18 cellular contexts compared by ENCODE assay signal in the genomic region with DNA sequence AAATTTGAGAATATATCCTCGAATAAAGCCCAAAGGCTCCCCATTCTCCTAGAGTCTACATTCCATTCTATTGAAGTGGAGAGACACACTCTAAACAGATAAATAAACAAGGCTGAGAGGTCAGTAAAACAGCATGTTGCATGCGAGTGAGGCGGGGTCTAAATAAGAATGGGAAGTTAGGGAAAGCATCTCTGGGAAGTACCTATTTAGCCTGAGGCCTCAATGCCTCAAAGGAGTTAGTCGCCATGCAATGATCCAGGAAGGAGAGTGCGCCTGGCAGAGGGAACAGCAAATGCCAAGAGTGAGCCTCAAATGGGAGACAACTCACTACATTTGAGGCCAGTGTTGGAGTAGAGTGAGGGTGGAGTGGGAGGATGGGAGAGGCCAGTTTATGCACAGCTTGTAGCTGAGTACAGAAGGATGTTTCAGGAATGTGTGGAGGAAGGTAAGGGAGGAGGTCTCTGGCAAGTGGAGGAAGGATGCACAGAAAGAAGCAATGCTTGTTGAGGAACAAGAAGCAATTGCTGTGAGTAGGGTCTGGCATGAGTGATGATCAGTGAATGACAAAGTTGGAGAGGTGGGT. TPM values are rescaled to one million over a fixed set of nuclear protein-coding genes. Genes with fewer than 3 reads are reported as not detected.
DNase-seq lines count a peak whose midpoint lies in the region; FAIRE-seq and TF ChIP-seq lines count a peak whose summit lies in the region.
"Had no signal": no experiment of that assay in that cellular context is flagged by ENCODE, and none has a peak within 500 bp of the region (broad histone marks: within the 10 kb centered on the region; RNA-seq: fewer than 3 reads in every experiment).

No MANE protein-coding gene starts in this region.

- no peak for TF ChIP-seq RAD21 in H1 (IDR thresholded peaks at IDR 0.05 in 1 of 2, conservative IDR thresholded peaks at IDR 0.05 in 1 of 2; ENCODE audit: low read depth in 2 of 2, low read length in 2 of 2)

- H4K91ac ChIP-seq in H1 (replicated peaks; ENCODE audit: insufficient read length, low read length) (no peak overlapping the region), mesenchymal stem cell (ENCODE audit: low read length) (no peak overlapping the region)

- no peak overlapping the region for H2BK120ac ChIP-seq in H1 (replicated peaks; ENCODE audit: low read depth, low read length)
- H2BK120ac ChIP-seq in mesenchymal stem cell (ENCODE audit: low read depth, low read length), result no peak overlapping the region

- H3K36me3 ChIP-seq in H1 (ENCODE audit: control insufficient read depth in 2 of 4, insufficient read depth in 4 of 4, low read length in 3 of 4) (no peaks in the 10 kb centered on the region), mesenchymal stem cell (ENCODE audit: control insufficient read depth in 1 of 2, insufficient read depth in 2 of 2, low read depth in 1 of 2, low read length in 2 of 2) (no peaks in the 10 kb centered on the region), ovary (no peaks in the 10 kb centered on the region), brain microvascular endothelial cell (replicated peaks) (no peaks in the 10 kb centered on the region)
- H3K36me3 ChIP-seq: BE2C had no signal

- no peaks in the 10 kb centered on the region for H3K79me1 ChIP-seq in H1 (ENCODE audit: low read depth, low read length)
- no peaks in the 10 kb centered on the region for H3K79me1 ChIP-seq in mesenchymal stem cell (replicated peaks; ENCODE audit: low read length, poor library complexity, severe bottlenecking)

- H4K8ac ChIP-seq in H1 (ENCODE audit: extremely low read depth, insufficient read depth, low read length), result no peak overlapping the region
- peak overlapping the region; percentile 14 for H4K8ac ChIP-seq in mesenchymal stem cell (ENCODE audit: low read length)

- peak overlapping the region; percentile 95 for H2BK20ac ChIP-seq in H1 (ENCODE audit: low read length)

- peak; percentile 47 for DNase-seq in ELR (ENCODE audit: low read depth)
- peak; percentile 61 for DNase-seq in NCI-H226
- DNase-seq in H1 (ENCODE audit: low read depth in 1 of 2, low spot score in 2 of 2), result no peak
- no peak for DNase-seq in mesenchymal stem cell
- DNase-seq in ovary, result no peak
- DNase-seq in brain microvascular endothelial cell, result no peak
- DNase-seq in NCI-H1092 treated with DMSO at 0.1 percent for 48 hours (lab: John Stamatoyannopoulos, UW), result no peak
- no peak for DNase-seq in erythroblast (lab: John Stamatoyannopoulos, UW)
- DNase-seq: BE2C; CD4-positive, CD25-positive, alpha-beta regulatory T cell; HCEC 1CT; KBM-7; NCI-H1694 treated with DMSO at 0.1 percent for 48 hours; NCI-H345; NCI-H524 treated with DMSO at 0.1 percent for 48 hours had no signal

- no peak overlapping the region for H2BK5ac ChIP-seq in H1 (ENCODE audit: low read depth, low read length)
- H2BK5ac ChIP-seq in mesenchymal stem cell (ENCODE audit: low read depth, low read length, poor library complexity, severe bottlenecking), result no peak overlapping the region

- no peak overlapping the region for H3K27ac ChIP-seq in H1 (ENCODE audit: low read depth, low read length)
- no peak overlapping the region for H3K27ac ChIP-seq in mesenchymal stem cell (ENCODE audit: low read length, poor library complexity, severe bottlenecking)
- no peak overlapping the region for H3K27ac ChIP-seq in ovary
- no peak overlapping the region for H3K27ac ChIP-seq in brain microvascular endothelial cell

- CTCF ChIA-PET in H1 (lab: Charles Lee; ENCODE audit: partially characterized antibody), result interaction anchor here (2.1 to 2.7 kb wide), 2 partner anchors 36 to 64 kb away, joined by 5 to 10 read pairs; no protein-coding TSS in a partner anchor

- H2AK5ac ChIP-seq in H1 (ENCODE audit: low read depth, low read length) (peak overlapping the region; percentile 84; the same call in 1 of the 2 replicates), mesenchymal stem cell (ENCODE audit: low read length, severe bottlenecking) (no peak overlapping the region)

- no peak overlapping the region for H3K4me3 ChIP-seq in H1 (ENCODE audit: extremely low read depth in 1 of 4, insufficient read depth in 2 of 4, low read depth in 3 of 4, low read length in 4 of 4)
- H3K4me3 ChIP-seq in mesenchymal stem cell (ENCODE audit: insufficient read depth in 1 of 2, low read depth in 1 of 2, low read length in 2 of 2), result no peak overlapping the region
- H3K4me3 ChIP-seq in ovary, result no peak overlapping the region
- H3K4me3 ChIP-seq in brain microvascular endothelial cell (ENCODE audit: low read depth, low read length), result no peak overlapping the region

- no peak for FAIRE-seq in H1 (lab: Jason Lieb, UNC)
- FAIRE-seq: A204.1, GM12892, GM18507 had no signal

- TF ChIP-seq POLR2A in H1 (IDR thresholded peaks at IDR 0.05; ENCODE audit: control extremely low read depth in 1 of 2, low read depth in 2 of 2, low read length in 2 of 2) (no peak), ovary (IDR thresholded peaks at IDR 0.05) (no peak), erythroblast (IDR thresholded peaks at IDR 0.05; ENCODE audit: low read length) (no peak)

- no peak overlapping the region for H3K4ac ChIP-seq in H1 (replicated peaks; ENCODE audit: insufficient read length, low read depth, low read length)
- H3K4ac ChIP-seq in mesenchymal stem cell (ENCODE audit: low read depth in 1 of 2, low read length in 2 of 2), result no peak overlapping the region

- H2BK15ac ChIP-seq in H1 (ENCODE audit: low read length) (peak overlapping the region; percentile 88; the same call in 1 of the 2 replicates), mesenchymal stem cell (ENCODE audit: low read depth, poor library complexity, severe bottlenecking) (no peak overlapping the region)

- H4K20me1 ChIP-seq in H1 (replicated peaks in 1 of 2; ENCODE audit: control insufficient read depth in 1 of 2, insufficient read depth in 2 of 2, low read length in 2 of 2), result no peaks in the 10 kb centered on the region

- H3K9ac ChIP-seq in H1 (replicated peaks in 1 of 4; ENCODE audit: extremely low read depth in 1 of 4, low read depth in 3 of 4, low read length in 3 of 4) (no peak overlapping the region), mesenchymal stem cell (ENCODE audit: low read length) (no peak overlapping the region)

- H2BK12ac ChIP-seq in H1 (ENCODE audit: low read depth, low read length) (peak overlapping the region; percentile 88), mesenchymal stem cell (ENCODE audit: low read length in 2 of 2) (no peak overlapping the region)

- H3K4me1 ChIP-seq in H1 (replicated peaks in 1 of 4; ENCODE audit: control insufficient read depth in 3 of 4, insufficient read depth in 4 of 4, low read length in 3 of 4) (peaks cover 0 to 4% (median 0%) of the 10 kb centered on the region in 4 experiments; a peak in 4 of 7 replicates), mesenchymal stem cell (ENCODE audit: control insufficient read depth, insufficient read depth, low read depth, low read length) (no peaks in the 10 kb centered on the region), ovary (ENCODE audit: insufficient read depth) (no peaks in the 10 kb centered on the region)
- H3K4me1 ChIP-seq: BE2C had no signal

- H3K27me3 ChIP-seq in H1 (replicated peaks in 1 of 4; ENCODE audit: control insufficient read depth in 3 of 4, extremely low read depth in 1 of 4, insufficient read depth in 3 of 4, low read length in 3 of 4) (no peaks in the 10 kb centered on the region), mesenchymal stem cell (ENCODE audit: control insufficient read depth in 1 of 2, insufficient read depth in 1 of 2, low read length in 2 of 2) (peaks cover 0 to 23% of the 10 kb centered on the region in 2 experiments), ovary (no peaks in the 10 kb centered on the region), brain microvascular endothelial cell (replicated peaks) (no peaks in the 10 kb centered on the region)
- H3K27me3 ChIP-seq: BE2C had no signal

- no peak overlapping the region for H4K5ac ChIP-seq in H1 (ENCODE audit: insufficient read length, low read depth, low read length)

- H3K9me3 ChIP-seq in H1 (ENCODE audit: insufficient read depth in 2 of 2, low read depth in 1 of 2, low read length in 1 of 2) (peaks cover 3 to 4% of the 10 kb centered on the region in 2 experiments; a peak in 1 of 4 replicates), mesenchymal stem cell (ENCODE audit: control insufficient read depth, low read length) (peaks cover 15% of the 10 kb centered on the region), ovary (no peaks in the 10 kb centered on the region)
- H3K9me3 ChIP-seq: BE2C had no signal

- WGBS in H1 (ENCODE audit: extremely low coverage in 1 of 2, insufficient coverage in 1 of 2, insufficient read length in 1 of 2, insufficient replicate concordance in 2 of 2, low coverage in 1 of 2, low lambda C conversion rate in 2 of 2, missing lambda C conversion rate in 1 of 2), 2 experiments, result 84% methylated on average over 5 of the region's 5 CpGs; no CpG with 5 or more reads in 1 of the 2 experiments
- 88% methylated on average over 4 of the region's 5 CpGs for WGBS in mesenchymal stem cell
- WGBS in ovary, 3 donors, result 81 to 90% (median 84%) methylated on average over 5 of the region's 5 CpGs

- H3K14ac ChIP-seq in H1 (ENCODE audit: insufficient read length) (no peak overlapping the region), mesenchymal stem cell (ENCODE audit: low read length in 2 of 2) (no peak overlapping the region)

- no peak overlapping the region for H3K18ac ChIP-seq in H1 (ENCODE audit: extremely low read depth, low read length)
- H3K18ac ChIP-seq in mesenchymal stem cell (ENCODE audit: low read depth in 1 of 2, low read length in 2 of 2), result no peak overlapping the region

- no peaks in the 10 kb centered on the region for H3K79me2 ChIP-seq in H1 (ENCODE audit: control insufficient read depth in 1 of 2, insufficient read depth in 2 of 2, low read length in 2 of 2)

- POLR2A ChIA-PET in H1 (lab: Charles Lee; ENCODE audit: partially characterized antibody), result no interaction called here

- no peak overlapping the region for H3K56ac ChIP-seq in H1 (replicated peaks; ENCODE audit: insufficient read length, low read depth, low read length)

- H3K4me2 ChIP-seq in H1 (ENCODE audit: insufficient read depth in 1 of 2, low read depth in 2 of 2, low read length in 2 of 2), result no peak overlapping the region
- H3K4me2 ChIP-seq in mesenchymal stem cell (ENCODE audit: low read length, poor library complexity, severe bottlenecking), result no peak overlapping the region

- no peaks in the 10 kb centered on the region for H3K23me2 ChIP-seq in H1 (ENCODE audit: low read depth, low read length)

- in situ Hi-C loops in brain microvascular endothelial cell (cut with HindIII; ENCODE audit: low pct_ligation_motif_present, low sequenced_read_pairs), result no loop called here

- TF ChIP-seq EP300 in H1 (IDR thresholded peaks at IDR 0.05; ENCODE audit: borderline replicate concordance in 1 of 2, low read depth in 2 of 2, low read length in 2 of 2) (no peak), ovary (IDR thresholded peaks at IDR 0.05) (no peak)

- intact Hi-C loops in ovary (cut with DNase I), result no loop called here

- TF ChIP-seq CTCF in H1 (IDR thresholded peaks at IDR 0.05; ENCODE audit: control extremely low read depth in 1 of 3, insufficient read depth in 1 of 3, low read depth in 1 of 3, low read length in 3 of 3) (no peak), ovary (IDR thresholded peaks at IDR 0.05) (no peak), brain microvascular endothelial cell (IDR thresholded peaks at IDR 0.05; ENCODE audit: low read depth, low read length, missing control alignments) (no peak)

- H2AFZ ChIP-seq in H1 (ENCODE audit: low read length) (0 out of 2 replicates have a peak overlapping the region, but pooled peaks have one; percentile 30), mesenchymal stem cell (ENCODE audit: low read depth, low read length) (no peak overlapping the region)

- H3K23ac ChIP-seq in H1 (ENCODE audit: insufficient read length) (no peak overlapping the region), mesenchymal stem cell (ENCODE audit: low read length in 2 of 2) (no peak overlapping the region)

RNA-seq across cellular contexts. Expression of a gene that starts 52.3 kb away (rescaled TPM):
- total RNA-seq in H1 (2021; fragmentation: NEBNext Ultra II Directional; extraction: Animal tissue kit (Norgen Biotek cat#: 25700)), result 36.0 and 41.2 TPM in 2 replicates
- 30.2 and 43.6 TPM in 2 replicates for polyA plus RNA-seq in H1 (2011; rRNA removed)
- polyA plus RNA-seq in H1 (2011; cell fraction: cytosol; rRNA removed), result 34.6 TPM
- 25.1 TPM for polyA plus RNA-seq in H1 (2011; cell fraction: nucleus; rRNA removed)
- polyA plus RNA-seq in H1 (2012, experiment 1 of 2), result 31.9 to 38.8 TPM (median 35.7 TPM) in 4 replicates
- polyA plus RNA-seq in H1 (2012, experiment 2 of 2), result 29.7 TPM
- polyA plus RNA-seq in H1 (2013, experiment 1 of 2), result 78.0 TPM
- 105 TPM for polyA plus RNA-seq in H1 (2013, experiment 2 of 2)
- polyA minus RNA-seq in H1 (2011; rRNA and poly(A)+ RNA removed), result 33.6 and 42.1 TPM in 2 replicates
- 17.0 TPM for polyA minus RNA-seq in H1 (2011; cell fraction: cytosol; rRNA and poly(A)+ RNA removed)
- polyA minus RNA-seq in H1 (2011; cell fraction: nucleus; rRNA and poly(A)+ RNA removed), result 31.4 TPM
- polyA plus RNA-seq in mesenchymal stem cell (2013, experiment 1 of 2), result not detected
- polyA plus RNA-seq in mesenchymal stem cell (2013, experiment 2 of 2), result not detected
- total RNA-seq in ovary, result 10 to 100 TPM in 1 of 7 donors, 1 to 10 TPM in 4, under 1 TPM in 1, not detected in 1; 0.45 to 28.7 (median 1.5) TPM
- polyA plus RNA-seq in ovary, result 1 to 10 TPM in 1 of 2 donors, under 1 TPM in 1; 0.68 to 2.4 TPM
- total RNA-seq: CD4-positive, CD25-positive, alpha-beta regulatory T cell had no signal
- polyA plus RNA-seq: CD4-positive, CD25-positive, alpha-beta regulatory T cell had no signal

Comparison
In these comparisons a context has a peak if more than half of its experiments do, and no peak if none do; other contexts are left out.
1. DNase-seq: peak in ELR (single experiment) and NCI-H226 (single experiment); none in H1 (0 of 2), mesenchymal stem cell (single experiment), ovary (0 of 5), brain microvascular endothelial cell (single experiment), NCI-H1092 treated with DMSO at 0.1 percent for 48 hours (single experiment) and erythroblast (0 of 2).